16 cellular contexts compared by ENCODE assay signal in the genomic region with DNA sequence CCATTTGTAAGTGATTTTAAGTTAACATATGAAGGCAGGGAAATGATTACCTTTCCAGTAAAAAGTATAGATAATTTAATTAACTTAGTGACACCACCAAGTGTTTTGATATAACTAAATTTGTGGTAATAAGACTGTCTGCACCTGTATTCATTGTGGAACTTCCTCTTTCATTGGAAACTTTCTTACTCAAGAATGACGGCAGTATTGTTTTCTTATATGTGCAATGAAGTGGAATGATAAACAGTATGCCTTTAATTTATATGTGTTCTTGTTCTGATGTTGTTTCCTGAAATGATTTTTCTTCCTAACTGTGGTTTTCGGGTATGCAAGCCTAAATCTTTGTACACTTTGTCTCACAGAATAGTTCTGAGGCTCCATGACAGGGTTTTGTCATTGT. TPM values are rescaled to one million over a fixed set of nuclear protein-coding genes. Genes with fewer than 3 reads are reported as not detected.
DNase-seq lines count a peak whose midpoint lies in the region; ATAC-seq, FAIRE-seq and TF ChIP-seq lines count a peak whose summit lies in the region.
"Had no signal": no experiment of that assay in that cellular context is flagged by ENCODE, and none has a peak within 500 bp of the region (broad histone marks: within the 10 kb centered on the region; RNA-seq: fewer than 3 reads in every experiment).

No MANE protein-coding gene starts in this region.

- no peak overlapping the region for H3K18ac ChIP-seq in neuronal stem cell (ENCODE audit: low read length)

- no peak overlapping the region for H4K8ac ChIP-seq in neuronal stem cell (ENCODE audit: low read depth, low read length)

- RAD21 ChIA-PET in GM12878 (lab: Charles Lee; ENCODE audit: unreplicated experiment), result no interaction called here

- no peak overlapping the region for H2AK5ac ChIP-seq in neuronal stem cell (ENCODE audit: low read depth, low read length)

- H4K20me1 ChIP-seq in GM12878 (ENCODE audit: control insufficient read depth, insufficient read depth), result no peaks in the 10 kb centered on the region

- H2AFZ ChIP-seq in GM12878 (ENCODE audit: control insufficient read depth, low read depth, low read length), result no peak overlapping the region
- H2AFZ ChIP-seq in neuronal stem cell (ENCODE audit: low read length), result no peak overlapping the region

- no peak overlapping the region for H2BK5ac ChIP-seq in neuronal stem cell (ENCODE audit: low read length)

- no peak overlapping the region for H3K9ac ChIP-seq in GM12878 (ENCODE audit: control insufficient read depth, insufficient read depth, low read length)
- no peak overlapping the region for H3K9ac ChIP-seq in neuronal stem cell (ENCODE audit: low read depth, low read length, poor library complexity)

- no peak for TF ChIP-seq CTCF in GM12878 (IDR thresholded peaks at IDR 0.05 in 2 of 3, conservative IDR thresholded peaks at IDR 0.05 in 1 of 3; ENCODE audit: control insufficient read depth in 2 of 3, extremely low read depth in 1 of 3, insufficient read depth in 1 of 3, low read depth in 3 of 3, low read length in 3 of 3)
- no peak for TF ChIP-seq CTCF in transverse colon (IDR thresholded peaks at IDR 0.05)

- no peak; a peak in 1 of 4 replicates for TF ChIP-seq EP300 in GM12878 (IDR thresholded peaks at IDR 0.05; ENCODE audit: borderline replicate concordance in 1 of 2, control insufficient read depth in 1 of 2, low read depth in 2 of 2, low read length in 2 of 2)
- no peak for TF ChIP-seq EP300 in transverse colon (IDR thresholded peaks at IDR 0.05; ENCODE audit: low read depth)

- POLR2A ChIA-PET in GM12878 (lab: Charles Lee), result no interaction called here

- no peaks in the 10 kb centered on the region for H3K79me2 ChIP-seq in GM12878 (ENCODE audit: control insufficient read depth, insufficient read depth, low read length)

- no peak overlapping the region for H2BK15ac ChIP-seq in neuronal stem cell (ENCODE audit: low read length)

- H4K91ac ChIP-seq in neuronal stem cell (ENCODE audit: low read depth, low read length, poor library complexity), result no peak overlapping the region

- H3K4me1 ChIP-seq in GM12878 (ENCODE audit: control insufficient read depth, insufficient read depth, low read length) (no peaks in the 10 kb centered on the region; the same call in 1 of the 2 replicates), transverse colon (no peaks in the 10 kb centered on the region), neuronal stem cell (ENCODE audit: control insufficient read depth in 2 of 2, insufficient read depth in 1 of 2, low read depth in 1 of 2, low read length in 2 of 2) (no peaks in the 10 kb centered on the region)
- H3K4me1 ChIP-seq: heart right ventricle, Peyer's patch, tibial nerve had no signal

- in situ Hi-C loops in GM12878 (cut with MboI) (no loop called here), transverse colon (cut with MboI; ENCODE audit: low pct_ligation_motif_present in 1 of 4, low pct_unique_long_range_greater_than_20kb in 1 of 4, low sequenced_read_pairs in 3 of 4) (no loop called here)

- no peak overlapping the region for H2BK120ac ChIP-seq in neuronal stem cell (ENCODE audit: low read depth, low read length)

- CTCF ChIA-PET in GM12878 (lab: Yijun Ruan, JAX), result no interaction called here

- no TSS peak for BruUV-seq in GM12878 (replicated peaks; lab: Mats Ljungman, UMichigan)

- no peaks in the 10 kb centered on the region for H3K9me3 ChIP-seq in GM12878 (replicated peaks; ENCODE audit: control insufficient read depth, insufficient read depth, low read length)
- H3K9me3 ChIP-seq in transverse colon, result no peaks in the 10 kb centered on the region
- no peaks in the 10 kb centered on the region for H3K9me3 ChIP-seq in neuronal stem cell (replicated peaks in 1 of 2; ENCODE audit: control insufficient read depth in 2 of 2, insufficient read depth in 1 of 2, low read depth in 1 of 2, low read length in 2 of 2)
- H3K9me3 ChIP-seq: heart right ventricle, Peyer's patch, tibial nerve had no signal

- intact Hi-C loops in GM12878 (cut with micrococcal nuclease; ENCODE audit: unreplicated experiment), result no loop called here
- intact Hi-C loops in transverse colon (cut with DNase I; ENCODE audit: low total_unique reads), result no loop called here
- intact Hi-C loops in sciatic nerve (cut with DNase I), result no loop called here

- no peak overlapping the region for H2BK12ac ChIP-seq in neuronal stem cell (ENCODE audit: low read length)

- no peak for TF ChIP-seq RAD21 in GM12878 (IDR thresholded peaks at IDR 0.05; ENCODE audit: insufficient read depth, low read depth, low read length)

- no peak overlapping the region for H3K14ac ChIP-seq in neuronal stem cell (ENCODE audit: low read length)

- H3K36me3 ChIP-seq in GM12878 (ENCODE audit: control insufficient read depth in 2 of 2, insufficient read depth in 2 of 2, low read length in 1 of 2) (no peaks in the 10 kb centered on the region; a peak in 2 of 4 replicates), transverse colon (peaks cover 0 to 33% (median 6%) of the 10 kb centered on the region in 4 donors), neuronal stem cell (replicated peaks in 1 of 2; ENCODE audit: control insufficient read depth in 2 of 2, insufficient read depth in 2 of 2, low read length in 2 of 2) (peaks cover 0 to 92% of the 10 kb centered on the region in 2 donors)

- TF ChIP-seq POLR2A in GM12878 (IDR thresholded peaks at IDR 0.05; ENCODE audit: low read depth, low read length), result no peak
- no peak for TF ChIP-seq POLR2A in transverse colon (IDR thresholded peaks at IDR 0.05)

- no peak overlapping the region for H3K4me2 ChIP-seq in GM12878 (ENCODE audit: control insufficient read depth, insufficient read depth)
- no peak overlapping the region for H3K4me2 ChIP-seq in neuronal stem cell (ENCODE audit: insufficient read depth, low read length, poor library complexity, severe bottlenecking)

- no peak for DNase-seq in GM12878 (ENCODE audit: low read depth, low spot score)
- no peak for DNase-seq in T1000 (lab: John Stamatoyannopoulos, UW)
- no peak for DNase-seq in transverse colon
- DNase-seq in neuronal stem cell (ENCODE audit: low spot score), result no peak
- no peak for DNase-seq in sciatic nerve (ENCODE audit: low spot score)
- DNase-seq: activated CD4-positive, alpha-beta memory T cell treated with anti-CD3 and anti-CD28 coated beads, Interleukin-2, amount 10 ng/mL, durations not matched to agents 7 days and 5 days; activated naive CD4-positive, alpha-beta T cell treated with anti-CD3 and anti-CD28 coated beads, Interleukin-2, amount 10 ng/mL, durations not matched to agents 7 days and 5 days; central memory CD4-positive, alpha-beta T cell; heart right ventricle; left ventricle myocardium superior; NCI-H345; Peyer's patch had no signal

- ATAC-seq in GM18858 (IDR thresholded peaks at IDR 0.05; ENCODE audit: unreplicated experiment), result peak; percentile 84
- ATAC-seq in GM21529 (IDR thresholded peaks at IDR 0.05; ENCODE audit: unreplicated experiment), result peak; percentile 73
- ATAC-seq in HG03159 (IDR thresholded peaks at IDR 0.05; ENCODE audit: unreplicated experiment), result peak; percentile 91
- peak; percentile 85 for ATAC-seq in GM12878
- no peak for ATAC-seq in sciatic nerve
- ATAC-seq: heart right ventricle, left ventricle myocardium superior had no signal

- H3K4ac ChIP-seq in neuronal stem cell (ENCODE audit: low read length), result no peak overlapping the region

- WGBS in GM12878 (ENCODE audit: insufficient coverage, insufficient replicate concordance, low lambda C conversion rate, missing lambda C conversion rate), result 15% methylated on average over 2 of the region's 2 CpGs
- WGBS in transverse colon (ENCODE audit: low coverage in 1 of 2), 2 donors, result 47 to 76% methylated on average over 2 of the region's 2 CpGs
- WGBS in neuronal stem cell (ENCODE audit: extremely low coverage in 2 of 2, insufficient read length in 2 of 2, insufficient replicate concordance in 1 of 2), 2 donors, result no CpG with 5 or more reads among the region's 2 CpGs

- H3K27ac ChIP-seq in GM12878 (ENCODE audit: control insufficient read depth, insufficient read depth) (no peak overlapping the region), transverse colon (no peak overlapping the region), neuronal stem cell (replicated peaks; ENCODE audit: low read length) (no peak overlapping the region)
- H3K27ac ChIP-seq: heart right ventricle, tibial nerve had no signal

- H3K79me1 ChIP-seq in neuronal stem cell (ENCODE audit: low read depth, low read length), result no peaks in the 10 kb centered on the region

- SMC1A ChIA-PET in GM12878 (lab: Charles Lee; ENCODE audit: uncharacterized antibody, unreplicated experiment), result no interaction called here

- no peak overlapping the region for H3K4me3 ChIP-seq in GM12878
- no peak overlapping the region for H3K4me3 ChIP-seq in transverse colon
- no peak overlapping the region for H3K4me3 ChIP-seq in neuronal stem cell (ENCODE audit: low read length in 2 of 2)
- H3K4me3 ChIP-seq: heart right ventricle, Peyer's patch, tibial nerve had no signal

- H3K27me3 ChIP-seq in GM12878 (replicated peaks in 1 of 2; ENCODE audit: control insufficient read depth in 2 of 2, insufficient read depth in 2 of 2, low read length in 1 of 2), result no peaks in the 10 kb centered on the region
- H3K27me3 ChIP-seq in transverse colon, result no peaks in the 10 kb centered on the region
- H3K27me3 ChIP-seq in neuronal stem cell (ENCODE audit: control insufficient read depth in 3 of 3, insufficient read depth in 3 of 3, low read depth in 1 of 3, low read length in 3 of 3), result no peaks in the 10 kb centered on the region
- H3K27me3 ChIP-seq: heart right ventricle, Peyer's patch, tibial nerve had no signal

- peak; percentile 56 for FAIRE-seq in GM12878 (lab: Jason Lieb, UNC)

- no peak overlapping the region for H3K23ac ChIP-seq in neuronal stem cell (ENCODE audit: low read depth, low read length, poor library complexity)

RNA-seq across cellular contexts. Expression of a gene that starts 46.4 kb away (rescaled TPM):
- total RNA-seq in GM12878 (2013; cell fraction: nucleolus; rRNA removed), result 71.6 and 76.7 TPM in 2 replicates
- 12.6 and 15.5 TPM in 2 replicates for total RNA-seq in GM12878 (2014; rRNA removed)
- 11.6 and 12.6 TPM in 2 replicates for total RNA-seq in GM12878 (2014; rRNA removed; fragmentation: Illumina TruSeq; extraction: Trizol)
- total RNA-seq in GM12878 (2021), result 11.4 and 11.8 TPM in 2 replicates
- 2.9 TPM for polyA plus RNA-seq in GM12878 (2011; ENCODE audit: low read depth)
- polyA plus RNA-seq in GM12878 (2011; rRNA removed), result 18.6 and 32.6 TPM in 2 replicates
- 4.2 and 4.7 TPM in 2 replicates for polyA plus RNA-seq in GM12878 (2011; cell fraction: cytosol; rRNA removed)
- polyA plus RNA-seq in GM12878 (2011; cell fraction: nucleus; rRNA removed), result 13.2 and 15.8 TPM in 2 replicates
- 5.9 and 6.3 TPM in 2 replicates for polyA plus RNA-seq in GM12878 (2012)
- 13.0 and 16.4 TPM in 2 replicates for polyA plus RNA-seq in GM12878 (2014; fragmentation: Illumina TruSeq; extraction: Trizol)
- polyA plus RNA-seq in GM12878 (2014; fragmentation: Nextera tagmentation; extraction: Ambion mirVana), result 1 to 10 TPM; 4.0 to 7.1 TPM
- 6.4 and 10.0 TPM in 2 replicates for polyA plus RNA-seq in GM12878 (2014; rRNA removed)
- polyA plus RNA-seq in GM12878 (2016; fragmentation: Nextera tagmentation; extraction: Ambion mirVana), result 1 to 10 TPM; 5.0 to 7.5 TPM
- 9.6 and 13.2 TPM in 2 replicates for polyA minus RNA-seq in GM12878 (2011; rRNA and poly(A)+ RNA removed)
- polyA minus RNA-seq in GM12878 (2011; cell fraction: cytosol; rRNA and poly(A)+ RNA removed), result 6.3 and 17.9 TPM in 2 replicates
- 24.8 and 39.3 TPM in 2 replicates for polyA minus RNA-seq in GM12878 (2011; cell fraction: nucleus; rRNA and poly(A)+ RNA removed)
- total RNA-seq in transverse colon, result 10 to 100 TPM; 21.7 to 73.7 (median 63.3) TPM
- polyA plus RNA-seq in neuronal stem cell (2013, experiment 1 of 2), result 37.6 TPM
- polyA plus RNA-seq in neuronal stem cell (2013, experiment 2 of 2), result 38.3 TPM
- total RNA-seq in sciatic nerve, result 37.1 TPM
